In genomic region chr5:148816357-148816756, GRCh38 we compare ENCODE assay signal across 32 cellular contexts. TPM values are rescaled to one million over a fixed set of nuclear protein-coding genes. Genes with fewer than 3 reads are reported as not detected.
A peak's percentile ranks its signal among the peaks of the same experiment; 100 is the strongest.
DNase-seq lines count a peak whose midpoint lies in the region; ATAC-seq, FAIRE-seq and TF ChIP-seq lines count a peak whose summit lies in the region.
"Had no signal": no experiment of that assay in that cellular context is flagged by ENCODE, and none has a peak within 500 bp of the region (broad histone marks: within the 10 kb centered on the region; RNA-seq: fewer than 3 reads in every experiment).

No MANE protein-coding gene starts in this region.

- SMC1A ChIA-PET in GM12878 (lab: Charles Lee; ENCODE audit: uncharacterized antibody, unreplicated experiment), result interaction anchor here (0.9 to 1.7 kb wide), 4 partner anchors 14 to 72 kb away, joined by 3 to 5 read pairs (median 3); no protein-coding TSS in a partner anchor

- TF ChIP-seq CTCF in DOHH2 (IDR thresholded peaks at IDR 0.05; ENCODE audit: low read depth, low read length, poor library complexity, severe bottlenecking), result no peak
- no peak for TF ChIP-seq CTCF in GM12878 (IDR thresholded peaks at IDR 0.05 in 2 of 3, conservative IDR thresholded peaks at IDR 0.05 in 1 of 3; ENCODE audit: control insufficient read depth in 2 of 3, extremely low read depth in 1 of 3, insufficient read depth in 1 of 3, low read depth in 3 of 3, low read length in 3 of 3)
- TF ChIP-seq CTCF in spleen (IDR thresholded peaks at IDR 0.05 in 8 of 11, conservative IDR thresholded peaks at IDR 0.05 in 3 of 11), result no peak

- no peaks in the 10 kb centered on the region for H3K27me3 ChIP-seq in DOHH2 (ENCODE audit: control insufficient read depth, low read length)
- H3K27me3 ChIP-seq in GM12878 (replicated peaks in 1 of 2; ENCODE audit: control insufficient read depth in 2 of 2, insufficient read depth in 2 of 2, low read length in 1 of 2), result no peaks in the 10 kb centered on the region
- no peaks in the 10 kb centered on the region for H3K27me3 ChIP-seq in spleen (replicated peaks in 1 of 7)
- H3K27me3 ChIP-seq: adrenal gland, SJSA1, tibial artery, vagina had no signal

- H3K9ac ChIP-seq in GM12878 (ENCODE audit: control insufficient read depth, insufficient read depth, low read length), result no peak overlapping the region

- in situ Hi-C loops in GM12878 (cut with MboI), result no loop called here

- H3K9me3 ChIP-seq in DOHH2 (ENCODE audit: control insufficient read depth, insufficient read depth, low read length) (no peaks in the 10 kb centered on the region), GM12878 (replicated peaks; ENCODE audit: control insufficient read depth, insufficient read depth, low read length) (no peaks in the 10 kb centered on the region), spleen (no peaks in the 10 kb centered on the region)
- H3K9me3 ChIP-seq: adrenal gland, SJSA1, tibial artery, vagina had no signal

- peaks cover 52% of the 10 kb centered on the region for H3K4me1 ChIP-seq in DOHH2 (ENCODE audit: control insufficient read depth, low read length)
- peaks cover 5% of the 10 kb centered on the region for H3K4me1 ChIP-seq in GM12878 (ENCODE audit: control insufficient read depth, insufficient read depth, low read length)
- peaks cover 25 to 64% (median 49%) of the 10 kb centered on the region in 6 donors for H3K4me1 ChIP-seq in spleen
- H3K4me1 ChIP-seq: adrenal gland, SJSA1, vagina had no signal

- peak; percentile 36 for ATAC-seq in HG03565 (IDR thresholded peaks at IDR 0.05; ENCODE audit: unreplicated experiment)
- ATAC-seq in GM12878, result peak; percentile 36; the same call in 1 of the 3 replicates
- no peak for ATAC-seq in GM18909 (IDR thresholded peaks at IDR 0.05; ENCODE audit: poor library complexity, unreplicated experiment)
- ATAC-seq: esophagus mucosa, HepG2, left lobe of liver, right cardiac atrium had no signal

- intact Hi-C loops in GM12878 (cut with micrococcal nuclease; ENCODE audit: unreplicated experiment) (no loop called here), spleen (cut with DNase I; ENCODE audit: low total_unique reads) (no loop called here)

- BruUV-seq in GM12878 (replicated peaks; lab: Mats Ljungman, UMichigan), result no TSS peak

- H4K20me1 ChIP-seq in DOHH2 (ENCODE audit: control insufficient read depth, insufficient read depth, low read depth, low read length) (no peaks in the 10 kb centered on the region), GM12878 (ENCODE audit: control insufficient read depth, insufficient read depth) (no peaks in the 10 kb centered on the region)

- TF ChIP-seq RAD21 in GM12878 (IDR thresholded peaks at IDR 0.05; ENCODE audit: insufficient read depth, low read depth, low read length), result no peak

- no peak for FAIRE-seq in GM12878 (lab: Jason Lieb, UNC)
- FAIRE-seq: HepG2, islet of Langerhans had no signal

- no peak for TF ChIP-seq EP300 in GM12878 (IDR thresholded peaks at IDR 0.05; ENCODE audit: borderline replicate concordance in 1 of 2, control insufficient read depth in 1 of 2, low read depth in 2 of 2, low read length in 2 of 2)

- DNase-seq in GM12878 (ENCODE audit: low read depth, low spot score) (no peak), spleen (no peak), NCI-H2171 treated with DMSO at 0.1 percent for 48 hours (lab: John Stamatoyannopoulos, UW) (no peak)
- DNase-seq in activated CD4-positive, alpha-beta T cell treated with anti-CD3 and anti-CD28 coated beads, Interleukin-2, amount 50 U/mL, for 48 hours, result no peak
- DNase-seq: activated CD4-positive, alpha-beta memory T cell treated with anti-CD3 and anti-CD28 coated beads, Interleukin-2, amount 10 ng/mL, durations not matched to agents 7 days and 5 days; activated CD4-positive, alpha-beta T cell treated with anti-CD3 and anti-CD28 coated beads for 1 hour; activated CD8-positive, alpha-beta memory T cell treated with anti-CD3 and anti-CD28 coated beads, Interleukin-2, amount 50 U/mL, for 48 hours; activated naive CD4-positive, alpha-beta T cell treated with anti-CD3 and anti-CD28 coated beads for 36 hours; adrenal gland; Calu3; CD4-positive, CD25-positive, alpha-beta regulatory T cell; DMS79; foreskin fibroblast; head of caudate nucleus; mesendoderm; NCI-H1048; NCI-H1694; NCI-H446 treated with DMSO at 0.1 percent for 48 hours; NCI-H774; posterior cingulate gyrus; right cardiac atrium; RPMI8226; tibial artery had no signal

- POLR2A ChIA-PET in GM12878 (lab: Charles Lee), result no interaction called here

- H3K79me2 ChIP-seq in DOHH2 (ENCODE audit: control insufficient read depth, low read length) (no peaks in the 10 kb centered on the region), GM12878 (ENCODE audit: control insufficient read depth, insufficient read depth, low read length) (no peaks in the 10 kb centered on the region)

- CTCF ChIA-PET in GM12878 (lab: Yijun Ruan, JAX), result no interaction called here

- H3K4me3 ChIP-seq in DOHH2 (ENCODE audit: low read length) (peak overlapping the region; percentile 62), GM12878 (no peak overlapping the region), spleen (no peak overlapping the region)
- H3K4me3 ChIP-seq: adrenal gland, SJSA1, tibial artery, vagina had no signal

- peaks cover 12% of the 10 kb centered on the region; the same call in 1 of the 2 replicates for H3F3A ChIP-seq in DOHH2 (ENCODE audit: control insufficient read depth, insufficient read depth)

- no peak for TF ChIP-seq POLR2A in GM12878 (IDR thresholded peaks at IDR 0.05; ENCODE audit: low read depth, low read length)
- no peak for TF ChIP-seq POLR2A in spleen (IDR thresholded peaks at IDR 0.05)

- H3K27ac ChIP-seq in DOHH2 (ENCODE audit: low read depth, low read length) (peak overlapping the region; percentile 58), GM12878 (ENCODE audit: control insufficient read depth, insufficient read depth) (no peak overlapping the region), spleen (peak overlapping the region in 6 of 8 donors; percentile 6 to 64 (median 46))
- H3K27ac ChIP-seq: adrenal gland, SJSA1, tibial artery, vagina had no signal

- WGBS in GM12878 (ENCODE audit: insufficient coverage, insufficient replicate concordance, low lambda C conversion rate, missing lambda C conversion rate), result 43% methylated on average over 1 of the region's 1 CpG
- 25 to 61% (median 49%) methylated on average over 1 of the region's 1 CpG for whole genome bisulfite sequencing in spleen, 5 donors

- H3K9me2 ChIP-seq in DOHH2 (replicated peaks; ENCODE audit: control insufficient read depth, low read length), result no peaks in the 10 kb centered on the region

- RAD21 ChIA-PET in GM12878 (lab: Charles Lee; ENCODE audit: unreplicated experiment), result no interaction called here

- H3K36me3 ChIP-seq in DOHH2 (ENCODE audit: control insufficient read depth, low read length) (no peaks in the 10 kb centered on the region), GM12878 (ENCODE audit: control insufficient read depth in 2 of 2, insufficient read depth in 2 of 2, low read length in 1 of 2) (no peaks in the 10 kb centered on the region), spleen (no peaks in the 10 kb centered on the region)
- H3K36me3 ChIP-seq: adrenal gland, SJSA1, tibial artery, vagina had no signal

- H2AFZ ChIP-seq in GM12878 (ENCODE audit: control insufficient read depth, low read depth, low read length), result no peak overlapping the region

- peak overlapping the region; percentile 71 for H3K4me2 ChIP-seq in DOHH2 (ENCODE audit: low read length)
- H3K4me2 ChIP-seq in GM12878 (ENCODE audit: control insufficient read depth, insufficient read depth), result no peak overlapping the region

RNA-seq across cellular contexts. Expression of gene ADRB2, which starts 10.1 kb away (rescaled TPM):
- total RNA-seq in GM12878 (2013; cell fraction: nucleolus; rRNA removed), result 0.42 and 0.73 TPM in 2 replicates
- total RNA-seq in GM12878 (2014; rRNA removed) (0.16 and 0.34 TPM in 2 replicates), GM12878 (2014; rRNA removed; fragmentation: Illumina TruSeq; extraction: Trizol) (0.09 and 0.18 TPM in 2 replicates), GM12878 (2021) (0.11 and 0.18 TPM in 2 replicates), spleen (10 to 100 TPM in 4 of 7 donors, 1 to 10 TPM in 3; 8.7 to 23.1 (median 14.9) TPM)
- polyA plus RNA-seq in GM12878 (2011; ENCODE audit: low read depth), result not detected
- polyA plus RNA-seq in GM12878 (2011; rRNA removed) (0.06 TPM in 1 of 2 replicates, not detected in the other), GM12878 (2014; fragmentation: Illumina TruSeq; extraction: Trizol) (0.08 and 0.18 TPM in 2 replicates), GM12878 (2014; fragmentation: Nextera tagmentation; extraction: Ambion mirVana) (under 1 TPM; 0.03 to 0.04 TPM), GM12878 (2014; rRNA removed) (0.15 and 0.24 TPM in 2 replicates), GM12878 (2016; fragmentation: Nextera tagmentation; extraction: Ambion mirVana) (under 1 TPM; 0.21 to 0.28 TPM), spleen (1 to 10 TPM; 1.2 to 3.1 (median 2.4) TPM)
- polyA plus RNA-seq in GM12878 (2011; cell fraction: cytosol; rRNA removed), result 0.06 and 0.08 TPM in 2 replicates
- 0.09 and 0.15 TPM in 2 replicates for polyA plus RNA-seq in GM12878 (2011; cell fraction: nucleus; rRNA removed)
- 0.07 TPM in 1 of 2 replicates, not detected in the other for polyA plus RNA-seq in GM12878 (2012)
- polyA minus RNA-seq in GM12878 (2011; rRNA and poly(A)+ RNA removed), result 0.29 and 0.46 TPM in 2 replicates
- not detected in 2 replicates for polyA minus RNA-seq in GM12878 (2011; cell fraction: cytosol; rRNA and poly(A)+ RNA removed)
- polyA minus RNA-seq in GM12878 (2011; cell fraction: nucleus; rRNA and poly(A)+ RNA removed), result 0.60 and 0.77 TPM in 2 replicates
- total RNA-seq: HepG2 had no signal
- polyA plus RNA-seq: HepG2 had no signal

Comparison
In these comparisons a context has a peak if more than half of its experiments do, and no peak if none do; other contexts are left out.
1. RNA of gene ADRB2, which starts 10.1 kb away (total RNA-seq): 8.7 to 23.1 TPM in spleen; 0.09 to 0.73 TPM in GM12878; every median in the first group is over 4 times any median in the second.